ENCODE assay signal across 1 cellular context in the genomic region with DNA sequence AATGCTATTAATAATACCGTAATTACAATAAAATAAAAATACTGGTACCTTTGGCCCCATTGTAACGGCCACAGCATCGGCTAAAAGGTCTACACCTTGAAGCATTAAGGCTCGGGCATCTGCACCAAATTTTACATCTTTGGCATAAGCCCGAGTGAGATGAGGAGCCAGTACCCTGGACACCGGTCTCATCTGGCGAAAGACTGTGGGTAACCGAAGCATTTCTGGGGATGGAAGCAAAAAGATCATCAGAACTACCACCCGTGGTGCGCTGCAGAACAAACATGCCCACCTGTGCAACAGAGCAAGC.
TF ChIP-seq lines count a peak whose summit lies in the region.

No MANE protein-coding gene starts in this region.

TF ChIP-seq in GM23338, 12 proteins besides CTCF, POLR2A, EP300 and RAD21:
- TF ChIP-seq, protein P1, sequence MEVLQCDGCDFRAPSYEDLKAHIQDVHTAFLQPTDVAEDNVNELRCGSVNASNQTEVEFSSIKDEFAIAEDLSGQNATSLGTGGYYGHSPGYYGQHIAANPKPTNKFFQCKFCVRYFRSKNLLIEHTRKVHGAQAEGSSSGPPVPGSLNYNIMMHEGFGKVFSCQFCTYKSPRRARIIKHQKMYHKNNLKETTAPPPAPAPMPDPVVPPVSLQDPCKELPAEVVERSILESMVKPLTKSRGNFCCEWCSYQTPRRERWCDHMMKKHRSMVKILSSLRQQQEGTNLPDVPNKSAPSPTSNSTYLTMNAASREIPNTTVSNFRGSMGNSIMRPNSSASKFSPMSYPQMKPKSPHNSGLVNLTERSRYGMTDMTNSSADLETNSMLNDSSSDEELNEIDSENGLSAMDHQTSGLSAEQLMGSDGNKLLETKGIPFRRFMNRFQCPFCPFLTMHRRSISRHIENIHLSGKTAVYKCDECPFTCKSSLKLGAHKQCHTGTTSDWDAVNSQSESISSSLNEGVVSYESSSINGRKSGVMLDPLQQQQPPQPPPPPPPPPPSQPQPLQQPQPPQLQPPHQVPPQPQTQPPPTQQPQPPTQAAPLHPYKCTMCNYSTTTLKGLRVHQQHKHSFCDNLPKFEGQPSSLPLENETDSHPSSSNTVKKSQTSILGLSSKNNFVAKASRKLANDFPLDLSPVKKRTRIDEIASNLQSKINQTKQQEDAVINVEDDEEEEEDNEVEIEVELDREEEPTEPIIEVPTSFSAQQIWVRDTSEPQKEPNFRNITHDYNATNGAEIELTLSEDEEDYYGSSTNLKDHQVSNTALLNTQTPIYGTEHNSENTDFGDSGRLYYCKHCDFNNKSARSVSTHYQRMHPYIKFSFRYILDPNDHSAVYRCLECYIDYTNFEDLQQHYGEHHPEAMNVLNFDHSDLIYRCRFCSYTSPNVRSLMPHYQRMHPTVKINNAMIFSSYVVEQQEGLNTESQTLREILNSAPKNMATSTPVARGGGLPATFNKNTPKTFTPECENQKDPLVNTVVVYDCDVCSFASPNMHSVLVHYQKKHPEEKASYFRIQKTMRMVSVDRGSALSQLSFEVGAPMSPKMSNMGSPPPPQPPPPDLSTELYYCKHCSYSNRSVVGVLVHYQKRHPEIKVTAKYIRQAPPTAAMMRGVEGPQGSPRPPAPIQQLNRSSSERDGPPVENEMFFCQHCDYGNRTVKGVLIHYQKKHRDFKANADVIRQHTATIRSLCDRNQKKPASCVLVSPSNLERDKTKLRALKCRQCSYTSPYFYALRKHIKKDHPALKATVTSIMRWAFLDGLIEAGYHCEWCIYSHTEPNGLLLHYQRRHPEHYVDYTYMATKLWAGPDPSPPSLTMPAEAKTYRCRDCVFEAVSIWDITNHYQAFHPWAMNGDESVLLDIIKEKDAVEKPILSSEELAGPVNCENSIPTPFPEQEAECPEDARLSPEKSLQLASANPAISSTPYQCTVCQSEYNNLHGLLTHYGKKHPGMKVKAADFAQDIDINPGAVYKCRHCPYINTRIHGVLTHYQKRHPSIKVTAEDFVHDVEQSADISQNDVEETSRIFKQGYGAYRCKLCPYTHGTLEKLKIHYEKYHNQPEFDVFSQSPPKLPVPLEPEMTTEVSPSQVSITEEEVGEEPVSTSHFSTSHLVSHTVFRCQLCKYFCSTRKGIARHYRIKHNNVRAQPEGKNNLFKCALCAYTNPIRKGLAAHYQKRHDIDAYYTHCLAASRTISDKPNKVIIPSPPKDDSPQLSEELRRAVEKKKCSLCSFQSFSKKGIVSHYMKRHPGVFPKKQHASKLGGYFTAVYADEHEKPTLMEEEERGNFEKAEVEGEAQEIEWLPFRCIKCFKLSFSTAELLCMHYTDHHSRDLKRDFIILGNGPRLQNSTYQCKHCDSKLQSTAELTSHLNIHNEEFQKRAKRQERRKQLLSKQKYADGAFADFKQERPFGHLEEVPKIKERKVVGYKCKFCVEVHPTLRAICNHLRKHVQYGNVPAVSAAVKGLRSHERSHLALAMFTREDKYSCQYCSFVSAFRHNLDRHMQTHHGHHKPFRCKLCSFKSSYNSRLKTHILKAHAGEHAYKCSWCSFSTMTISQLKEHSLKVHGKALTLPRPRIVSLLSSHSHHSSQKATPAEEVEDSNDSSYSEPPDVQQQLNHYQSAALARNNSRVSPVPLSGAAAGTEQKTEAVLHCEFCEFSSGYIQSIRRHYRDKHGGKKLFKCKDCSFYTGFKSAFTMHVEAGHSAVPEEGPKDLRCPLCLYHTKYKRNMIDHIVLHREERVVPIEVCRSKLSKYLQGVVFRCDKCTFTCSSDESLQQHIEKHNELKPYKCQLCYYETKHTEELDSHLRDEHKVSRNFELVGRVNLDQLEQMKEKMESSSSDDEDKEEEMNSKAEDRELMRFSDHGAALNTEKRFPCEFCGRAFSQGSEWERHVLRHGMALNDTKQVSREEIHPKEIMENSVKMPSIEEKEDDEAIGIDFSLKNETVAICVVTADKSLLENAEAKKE (CRISPR knock-in tag; IDR thresholded peaks at IDR 0.05), result no peak
- TF ChIP-seq ZNF331 (CRISPR knock-in tag; IDR thresholded peaks at IDR 0.05; ENCODE audit: low read depth), result no peak
- TF ChIP-seq JUNB (IDR thresholded peaks at IDR 0.05; ENCODE audit: unreplicated experiment), result no peak
- TF ChIP-seq, protein P2, sequence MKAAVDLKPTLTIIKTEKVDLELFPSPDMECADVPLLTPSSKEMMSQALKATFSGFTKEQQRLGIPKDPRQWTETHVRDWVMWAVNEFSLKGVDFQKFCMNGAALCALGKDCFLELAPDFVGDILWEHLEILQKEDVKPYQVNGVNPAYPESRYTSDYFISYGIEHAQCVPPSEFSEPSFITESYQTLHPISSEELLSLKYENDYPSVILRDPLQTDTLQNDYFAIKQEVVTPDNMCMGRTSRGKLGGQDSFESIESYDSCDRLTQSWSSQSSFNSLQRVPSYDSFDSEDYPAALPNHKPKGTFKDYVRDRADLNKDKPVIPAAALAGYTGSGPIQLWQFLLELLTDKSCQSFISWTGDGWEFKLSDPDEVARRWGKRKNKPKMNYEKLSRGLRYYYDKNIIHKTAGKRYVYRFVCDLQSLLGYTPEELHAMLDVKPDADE (IDR thresholded peaks at IDR 0.05), result no peak
- TF ChIP-seq NANOG (IDR thresholded peaks at IDR 0.05; ENCODE audit: borderline replicate concordance), result no peak
- no peak; the same call in 1 of the 2 replicates for TF ChIP-seq POLR2AphosphoS5 (IDR thresholded peaks at IDR 0.05; ENCODE audit: low read depth)
- TF ChIP-seq CREB1 (CRISPR knock-in tag; IDR thresholded peaks at IDR 0.05; ENCODE audit: low read depth), result no peak
- TF ChIP-seq, protein P3, sequence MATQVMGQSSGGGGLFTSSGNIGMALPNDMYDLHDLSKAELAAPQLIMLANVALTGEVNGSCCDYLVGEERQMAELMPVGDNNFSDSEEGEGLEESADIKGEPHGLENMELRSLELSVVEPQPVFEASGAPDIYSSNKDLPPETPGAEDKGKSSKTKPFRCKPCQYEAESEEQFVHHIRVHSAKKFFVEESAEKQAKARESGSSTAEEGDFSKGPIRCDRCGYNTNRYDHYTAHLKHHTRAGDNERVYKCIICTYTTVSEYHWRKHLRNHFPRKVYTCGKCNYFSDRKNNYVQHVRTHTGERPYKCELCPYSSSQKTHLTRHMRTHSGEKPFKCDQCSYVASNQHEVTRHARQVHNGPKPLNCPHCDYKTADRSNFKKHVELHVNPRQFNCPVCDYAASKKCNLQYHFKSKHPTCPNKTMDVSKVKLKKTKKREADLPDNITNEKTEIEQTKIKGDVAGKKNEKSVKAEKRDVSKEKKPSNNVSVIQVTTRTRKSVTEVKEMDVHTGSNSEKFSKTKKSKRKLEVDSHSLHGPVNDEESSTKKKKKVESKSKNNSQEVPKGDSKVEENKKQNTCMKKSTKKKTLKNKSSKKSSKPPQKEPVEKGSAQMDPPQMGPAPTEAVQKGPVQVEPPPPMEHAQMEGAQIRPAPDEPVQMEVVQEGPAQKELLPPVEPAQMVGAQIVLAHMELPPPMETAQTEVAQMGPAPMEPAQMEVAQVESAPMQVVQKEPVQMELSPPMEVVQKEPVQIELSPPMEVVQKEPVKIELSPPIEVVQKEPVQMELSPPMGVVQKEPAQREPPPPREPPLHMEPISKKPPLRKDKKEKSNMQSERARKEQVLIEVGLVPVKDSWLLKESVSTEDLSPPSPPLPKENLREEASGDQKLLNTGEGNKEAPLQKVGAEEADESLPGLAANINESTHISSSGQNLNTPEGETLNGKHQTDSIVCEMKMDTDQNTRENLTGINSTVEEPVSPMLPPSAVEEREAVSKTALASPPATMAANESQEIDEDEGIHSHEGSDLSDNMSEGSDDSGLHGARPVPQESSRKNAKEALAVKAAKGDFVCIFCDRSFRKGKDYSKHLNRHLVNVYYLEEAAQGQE (IDR thresholded peaks at IDR 0.05; ENCODE audit: unreplicated experiment), result no peak
- no peak for TF ChIP-seq STAT1 (IDR thresholded peaks at IDR 0.05; ENCODE audit: unreplicated experiment)
- no peak for TF ChIP-seq EZH2 (IDR thresholded peaks at IDR 0.05; ENCODE audit: low read depth, unreplicated experiment)
- TF ChIP-seq EZH2phosphoT487 (IDR thresholded peaks at IDR 0.05; ENCODE audit: unreplicated experiment), result no peak
- no peak for TF ChIP-seq ZNF114 (CRISPR knock-in tag; IDR thresholded peaks at IDR 0.05)
TF ChIP-seq in GM23338: peak in this region for 0.
